8 cellular contexts compared by ENCODE assay signal in genomic region chr12:52139579-52140062, GRCh38. TPM values are rescaled to one million over a fixed set of nuclear protein-coding genes. Genes with fewer than 3 reads are reported as not detected.
DNase-seq lines count a peak whose midpoint lies in the region; ATAC-seq and TF ChIP-seq lines count a peak whose summit lies in the region.
"Had no signal": no experiment of that assay in that cellular context is flagged by ENCODE, and none has a peak within 500 bp of the region (broad histone marks: within the 10 kb centered on the region; RNA-seq: fewer than 3 reads in every experiment).

No MANE protein-coding gene starts in this region.

- DNase-seq in GM10266 (ENCODE audit: extremely low spot score): no peak
- peak; percentile 15 for DNase-seq in NCI-H1092 (lab: John Stamatoyannopoulos, UW)
- DNase-seq in activated CD4-positive, alpha-beta T cell treated with anti-CD3 and anti-CD28 coated beads, Interleukin-2, amount 10 ng/mL, durations not matched to agents 24 days and 14 days: peak; percentile 82
- DNase-seq in fibroblast of villous mesenchyme (ENCODE audit: low read depth): no peak
- DNase-seq in stimulated activated naive CD8-positive, alpha-beta T cell treated with anti-CD3 and anti-CD28 coated beads, Interleukin-15, amount 100 ng/mL, for 72 hours: peak in 1 of 2 donors; percentile 31

- H3K27me3 Mint-ChIP-seq in activated CD4-positive, alpha-beta T cell treated with anti-CD3 and anti-CD28 coated beads, Interleukin-2, amount 10 ng/mL, durations not matched to agents 24 days and 14 days: peaks cover 5% of the 10 kb centered on the region
- peaks cover 10% of the 10 kb centered on the region for H3K27me3 Mint-ChIP-seq in stimulated activated naive CD8-positive, alpha-beta T cell treated with anti-CD3 and anti-CD28 coated beads, Interleukin-15, amount 100 ng/mL, for 72 hours

- no peak overlapping the region for H3K27ac Mint-ChIP-seq in activated CD4-positive, alpha-beta T cell treated with anti-CD3 and anti-CD28 coated beads, Interleukin-2, amount 10 ng/mL, durations not matched to agents 24 days and 14 days
- no peak overlapping the region for H3K27ac Mint-ChIP-seq in stimulated activated naive CD8-positive, alpha-beta T cell treated with anti-CD3 and anti-CD28 coated beads, Interleukin-15, amount 100 ng/mL, for 72 hours

- intact Hi-C loops in activated CD4-positive, alpha-beta T cell treated with anti-CD3 and anti-CD28 coated beads, Interleukin-2, amount 10 ng/mL, durations not matched to agents 24 days and 14 days (cut with micrococcal nuclease): loop anchor here (1.0 kb wide), 1 partner anchor 740 kb away; no protein-coding TSS in a partner anchor

- H3K4me1 Mint-ChIP-seq in activated CD4-positive, alpha-beta T cell treated with anti-CD3 and anti-CD28 coated beads, Interleukin-2, amount 10 ng/mL, durations not matched to agents 24 days and 14 days: no peaks in the 10 kb centered on the region
- H3K4me1 Mint-ChIP-seq in stimulated activated naive CD8-positive, alpha-beta T cell treated with anti-CD3 and anti-CD28 coated beads, Interleukin-15, amount 100 ng/mL, for 72 hours: no peaks in the 10 kb centered on the region

- TF ChIP-seq CTCF in GM10266 (IDR thresholded peaks at IDR 0.05; ENCODE audit: control insufficient read depth, insufficient read depth, low read depth, missing control alignments): peak; percentile 60
- TF ChIP-seq CTCF in fibroblast of villous mesenchyme (IDR thresholded peaks at IDR 0.05; ENCODE audit: insufficient read depth, low read depth, low read length): peak; percentile 71

- no peak overlapping the region for H3K4me3 Mint-ChIP-seq in activated CD4-positive, alpha-beta T cell treated with anti-CD3 and anti-CD28 coated beads, Interleukin-2, amount 10 ng/mL, durations not matched to agents 24 days and 14 days
- H3K4me3 Mint-ChIP-seq in stimulated activated naive CD8-positive, alpha-beta T cell treated with anti-CD3 and anti-CD28 coated beads, Interleukin-15, amount 100 ng/mL, for 72 hours: no peak overlapping the region

- no peaks in the 10 kb centered on the region for H3K9me3 Mint-ChIP-seq in activated CD4-positive, alpha-beta T cell treated with anti-CD3 and anti-CD28 coated beads, Interleukin-2, amount 10 ng/mL, durations not matched to agents 24 days and 14 days
- H3K9me3 Mint-ChIP-seq in stimulated activated naive CD8-positive, alpha-beta T cell treated with anti-CD3 and anti-CD28 coated beads, Interleukin-15, amount 100 ng/mL, for 72 hours: no peaks in the 10 kb centered on the region

- ATAC-seq in stimulated activated naive CD8-positive, alpha-beta T cell treated with anti-CD3 and anti-CD28 coated beads, Interleukin-15, amount 100 ng/mL, for 72 hours: peak; percentile 81
- ATAC-seq in HG03196 (IDR thresholded peaks at IDR 0.05; ENCODE audit: unreplicated experiment) (no peak), GM19467 (IDR thresholded peaks at IDR 0.05; ENCODE audit: unreplicated experiment) (no peak)

- no peaks in the 10 kb centered on the region for H3K36me3 Mint-ChIP-seq in activated CD4-positive, alpha-beta T cell treated with anti-CD3 and anti-CD28 coated beads, Interleukin-2, amount 10 ng/mL, durations not matched to agents 24 days and 14 days (ENCODE audit: low read depth)

- H3K4me3 ChIP-seq in fibroblast of villous mesenchyme (ENCODE audit: low read depth, low read length): no peak overlapping the region

RNA-seq across cellular contexts. Expression of gene KRT80, which starts 52.2 kb away (rescaled TPM):
- total RNA-seq in activated CD4-positive, alpha-beta T cell treated with anti-CD3 and anti-CD28 coated beads, Interleukin-2, amount 10 ng/mL, durations not matched to agents 24 days and 14 days: not detected in 2 replicates
- total RNA-seq in fibroblast of villous mesenchyme: 0.32 and 1.3 TPM in 2 replicates
- total RNA-seq: T-helper 2 cell treated with Interferon-gamma antibody and Interleukin-4, amounts not matched to agents 100 ng/mL and 5 ng/mL, for 36 hours had no signal

Comparison
In these comparisons a context has a peak if more than half of its experiments do, and no peak if none do; other contexts are left out.
1. DNase-seq: peak in NCI-H1092 (single experiment) and activated CD4-positive, alpha-beta T cell treated with anti-CD3 and anti-CD28 coated beads, Interleukin-2, amount 10 ng/mL, durations not matched to agents 24 days and 14 days (single experiment); none in GM10266 (single experiment) and fibroblast of villous mesenchyme (single experiment).